ENCODE assay signal across 16 cellular contexts in genomic region chr1:54835970-54836369, GRCh38. TPM values are rescaled to one million over a fixed set of nuclear protein-coding genes. Genes with fewer than 3 reads are reported as not detected.
DNase-seq lines count a peak whose midpoint lies in the region; ATAC-seq and TF ChIP-seq lines count a peak whose summit lies in the region.
"Had no signal": no experiment of that assay in that cellular context is flagged by ENCODE, and none has a peak within 500 bp of the region (broad histone marks: within the 10 kb centered on the region; RNA-seq: fewer than 3 reads in every experiment).

No MANE protein-coding gene starts in this region.

- H3K27me3 ChIP-seq in endodermal cell (ENCODE audit: control insufficient read depth, insufficient read depth, low read length, poor library complexity, severe bottlenecking) (peaks cover 2% of the 10 kb centered on the region), stomach (no peaks in the 10 kb centered on the region), PC-9 (ENCODE audit: insufficient read depth, low read depth) (no peaks in the 10 kb centered on the region)

- TF ChIP-seq POLR2A in stomach (IDR thresholded peaks at IDR 0.05), result no peak

- H3K9me3 ChIP-seq in endodermal cell (ENCODE audit: control insufficient read depth, low read length) (no peaks in the 10 kb centered on the region), stomach (peaks cover 0 to 13% (median 8%) of the 10 kb centered on the region in 4 donors), PC-9 (ENCODE audit: insufficient read depth, low read depth) (no peaks in the 10 kb centered on the region)

- intact Hi-C loops in stomach (cut with DNase I; ENCODE audit: low total_unique reads), result no loop called here
- intact Hi-C loops in activated CD4-positive, alpha-beta T cell treated with anti-CD3 and anti-CD28 coated beads for 36 hours (cut with DNase I, micrococcal nuclease), result no loop called here
- intact Hi-C loops in PC-9 (cut with micrococcal nuclease; ENCODE audit: unreplicated experiment), result no loop called here

- no peak overlapping the region for H3K27ac ChIP-seq in endodermal cell (ENCODE audit: low read depth, low read length)
- H3K27ac ChIP-seq in stomach, result no peak overlapping the region
- H3K27ac ChIP-seq in PC-9, result no peak overlapping the region
- H3K27ac ChIP-seq: SK-N-MC had no signal

- H3K36me3 ChIP-seq in endodermal cell (ENCODE audit: control insufficient read depth, insufficient read depth, low read length), result no peaks in the 10 kb centered on the region
- no peaks in the 10 kb centered on the region for H3K36me3 ChIP-seq in stomach
- no peaks in the 10 kb centered on the region for H3K36me3 ChIP-seq in PC-9 (ENCODE audit: low read depth)

- DNase-seq in COR-L47 (lab: John Stamatoyannopoulos, UW) (peak; percentile 18), NCI-H2029 (lab: John Stamatoyannopoulos, UW) (peak; percentile 77), endodermal cell (peak; percentile 26), stomach (peak; percentile 49), PC-9 (no peak)
- no peak for DNase-seq in activated CD4-positive, alpha-beta T cell treated with anti-CD3 and anti-CD28 coated beads for 36 hours
- DNase-seq: CD4-positive, alpha-beta memory T cell; GF-D8; MV-4-11; NCI-H2171; NCI-H526; PC-3 had no signal

- CTCF ChIA-PET in activated CD4-positive, alpha-beta T cell treated with anti-CD3 and anti-CD28 coated beads for 36 hours (lab: Charles Lee), result no interaction called here
- CTCF ChIA-PET in PC-9 (lab: Charles Lee), result no interaction called here

- no TSS peak for BruUV-seq in PC-9 (replicated peaks; lab: Mats Ljungman, UMichigan)

- H3K79me2 ChIP-seq in PC-9 (ENCODE audit: low read depth), result no peaks in the 10 kb centered on the region

- no peak overlapping the region for H3K4me3 ChIP-seq in endodermal cell (ENCODE audit: low read length)
- H3K4me3 ChIP-seq in stomach, result no peak overlapping the region
- no peak overlapping the region for H3K4me3 ChIP-seq in PC-9
- H3K4me3 ChIP-seq: GM23338, SK-N-MC had no signal

- TF ChIP-seq CTCF in endodermal cell (conservative IDR thresholded peaks at IDR 0.05), result no peak
- no peak for TF ChIP-seq CTCF in stomach (IDR thresholded peaks at IDR 0.05)
- TF ChIP-seq CTCF in PC-9 (conservative IDR thresholded peaks at IDR 0.05), result no peak

- H3K9me2 ChIP-seq in PC-9 (ENCODE audit: insufficient read depth), result no peaks in the 10 kb centered on the region

- no peak overlapping the region for H3K27ac Mint-ChIP-seq in endodermal cell
- H3K27ac Mint-ChIP-seq in activated CD4-positive, alpha-beta T cell treated with anti-CD3 and anti-CD28 coated beads for 36 hours, result no peak overlapping the region
- H3K27ac Mint-ChIP-seq: B cell; CD4-positive, alpha-beta memory T cell; GM23338 had no signal

- no peaks in the 10 kb centered on the region for H3K4me1 ChIP-seq in endodermal cell (ENCODE audit: control insufficient read depth, insufficient read depth, low read length)
- peaks cover 0 to 6% (median 0%) of the 10 kb centered on the region in 4 donors for H3K4me1 ChIP-seq in stomach
- no peaks in the 10 kb centered on the region for H3K4me1 ChIP-seq in PC-9 (replicated peaks; ENCODE audit: insufficient read depth)

- H2AFZ ChIP-seq in PC-9, result no peak overlapping the region
- H2AFZ ChIP-seq: GM23338 had no signal

- TF ChIP-seq EP300 in stomach (IDR thresholded peaks at IDR 0.05), result no peak

- no peaks in the 10 kb centered on the region for H3K9me3 Mint-ChIP-seq in endodermal cell
- H3K9me3 Mint-ChIP-seq in activated CD4-positive, alpha-beta T cell treated with anti-CD3 and anti-CD28 coated beads for 36 hours (ENCODE audit: low read depth), result peaks cover 4% of the 10 kb centered on the region
- H3K9me3 Mint-ChIP-seq: GM23338 had no signal

- H3K4me3 Mint-ChIP-seq in endodermal cell, result no peak overlapping the region
- no peak overlapping the region for H3K4me3 Mint-ChIP-seq in activated CD4-positive, alpha-beta T cell treated with anti-CD3 and anti-CD28 coated beads for 36 hours
- H3K4me3 Mint-ChIP-seq: B cell; CD4-positive, alpha-beta memory T cell; GM23338 had no signal

- no peaks in the 10 kb centered on the region for H4K20me1 ChIP-seq in PC-9 (ENCODE audit: insufficient read depth)

- no peak overlapping the region for H3K9ac ChIP-seq in endodermal cell (ENCODE audit: extremely low read depth, low read length, poor library complexity, severe bottlenecking)

- POLR2A ChIA-PET in activated CD4-positive, alpha-beta T cell treated with anti-CD3 and anti-CD28 coated beads for 36 hours (lab: Charles Lee), result no interaction called here
- POLR2A ChIA-PET in PC-9 (lab: Charles Lee; ENCODE audit: unreplicated experiment), result no interaction called here

- H3K4me1 Mint-ChIP-seq in endodermal cell, result no peaks in the 10 kb centered on the region
- H3K4me1 Mint-ChIP-seq in activated CD4-positive, alpha-beta T cell treated with anti-CD3 and anti-CD28 coated beads for 36 hours, result no peaks in the 10 kb centered on the region
- H3K4me1 Mint-ChIP-seq: B cell; CD4-positive, alpha-beta memory T cell had no signal

- peaks cover 6% of the 10 kb centered on the region for H3K27me3 Mint-ChIP-seq in endodermal cell (ENCODE audit: insufficient read depth)
- H3K27me3 Mint-ChIP-seq in activated CD4-positive, alpha-beta T cell treated with anti-CD3 and anti-CD28 coated beads for 36 hours, result no peaks in the 10 kb centered on the region

- no peak overlapping the region for H3K4me2 ChIP-seq in PC-9
- H3K4me2 ChIP-seq: GM23338 had no signal

- no peak for ATAC-seq in HG03045 (IDR thresholded peaks at IDR 0.05; ENCODE audit: unreplicated experiment)
- ATAC-seq in activated CD4-positive, alpha-beta T cell treated with anti-CD3 and anti-CD28 coated beads for 36 hours, result no peak
- ATAC-seq: GM23338, PC-3 had no signal

- WGBS in endodermal cell (ENCODE audit: insufficient coverage in 1 of 2, insufficient read length in 1 of 2), 2 experiments, result 79 to 100% methylated on average over 1 to 2 of the region's 5 CpGs
- 14 to 45% (median 24%) methylated on average over 2 to 5 of the region's 5 CpGs for WGBS in stomach, 5 donors

- no peaks in the 10 kb centered on the region; the same call in 1 of the 2 replicates for H3F3A ChIP-seq in PC-9 (ENCODE audit: insufficient read depth, low read depth)

- no peaks in the 10 kb centered on the region for H3K36me3 Mint-ChIP-seq in endodermal cell (ENCODE audit: low read depth)
- H3K36me3 Mint-ChIP-seq in activated CD4-positive, alpha-beta T cell treated with anti-CD3 and anti-CD28 coated beads for 36 hours (ENCODE audit: low read depth), result no peaks in the 10 kb centered on the region

RNA-seq across cellular contexts. Expression of gene TTC22, which starts 34.8 kb away (rescaled TPM):
- under 1 TPM; 0.44 to 0.53 TPM for total RNA-seq in endodermal cell
- polyA plus RNA-seq in endodermal cell (2013, experiment 1 of 2), result 0.11 TPM
- polyA plus RNA-seq in endodermal cell (2013, experiment 2 of 2), result not detected
- total RNA-seq in stomach, result 10 to 100 TPM in 3 of 5 donors, 1 to 10 TPM in 2; 6.7 to 65.2 (median 27.4) TPM
- 10 to 100 TPM in 2 of 3 donors, 1 to 10 TPM in 1; 4.2 to 26.1 (median 17.2) TPM for polyA plus RNA-seq in stomach
- total RNA-seq in activated CD4-positive, alpha-beta T cell treated with anti-CD3 and anti-CD28 coated beads for 36 hours, result 1 to 10 TPM; 4.1 to 4.2 TPM
- 24.1 and 26.3 TPM in 2 replicates for total RNA-seq in PC-9 (2021)

RNA-seq across cellular contexts. Expression of gene DHCR24, which starts 51.0 kb away (rescaled TPM):
- total RNA-seq in endodermal cell (100 to 1,000 TPM; 243 to 340 TPM), stomach (100 to 1,000 TPM in 1 of 5 donors, 10 to 100 TPM in 4; 25.7 to 347 (median 67.9) TPM), PC-9 (2021) (195 and 369 TPM in 2 replicates)
- 221 TPM for polyA plus RNA-seq in endodermal cell (2013, experiment 1 of 2)
- polyA plus RNA-seq in endodermal cell (2013, experiment 2 of 2), result 218 TPM
- polyA plus RNA-seq in stomach, result 10 to 100 TPM; 20.0 to 77.5 (median 70.1) TPM
- total RNA-seq in activated CD4-positive, alpha-beta T cell treated with anti-CD3 and anti-CD28 coated beads for 36 hours, result 10 to 100 TPM; 78.4 to 80.6 TPM

Comparison
In these comparisons a context has a peak if more than half of its experiments do, and no peak if none do; other contexts are left out.
1. DNase-seq: peak in COR-L47 (single experiment), NCI-H2029 (single experiment), endodermal cell (single experiment) and stomach (single experiment); none in activated CD4-positive, alpha-beta T cell treated with anti-CD3 and anti-CD28 coated beads for 36 hours (single experiment) and PC-9 (0 of 2).